19 cellular contexts compared by ENCODE assay signal in the genomic region with DNA sequence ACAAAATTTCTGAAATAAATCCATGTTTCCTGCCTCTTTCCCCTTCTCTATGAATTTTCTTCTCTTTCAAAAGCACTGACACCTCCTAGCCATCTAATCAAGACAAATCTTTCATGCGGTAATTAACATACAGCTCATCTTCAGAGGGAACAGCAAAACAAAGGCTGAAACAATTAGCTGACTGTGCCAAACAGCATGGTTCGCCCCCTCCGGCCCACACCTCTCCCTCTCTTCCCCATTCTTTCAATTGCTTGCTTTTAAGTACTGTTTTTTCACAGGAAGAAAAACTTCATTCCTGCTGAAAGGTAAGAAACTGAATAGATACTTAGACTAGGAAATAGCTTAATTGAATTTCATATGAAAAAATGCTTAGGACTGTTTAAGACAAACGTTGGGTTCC.
"Had no signal": no experiment of that assay in that cellular context is flagged by ENCODE, and none has a peak within 500 bp of the region (broad histone marks: within the 10 kb centered on the region; RNA-seq: fewer than 3 reads in every experiment).

No MANE protein-coding gene starts in this region.

- H3K36me3 ChIP-seq: brain microvascular endothelial cell, ovary, stomach had no signal

- DNase-seq: activated CD4-positive, alpha-beta T cell treated with anti-CD3 and anti-CD28 coated beads, Interleukin-2, amount 10 ng/mL, durations not matched to agents 7 days and 5 days; activated CD8-positive, alpha-beta memory T cell treated with anti-CD3 and anti-CD28 coated beads, Interleukin-2, amount 50 U/mL, for 4 hours; activated effector memory CD4-positive, alpha-beta T cell treated with Interleukin-2 at 50 U/mL for 16 hours; activated naive CD4-positive, alpha-beta T cell treated with anti-CD3 and anti-CD28 coated beads, Interleukin-2, amount 10 ng/mL, durations not matched to agents 7 days and 5 days; activated naive CD8-positive, alpha-beta T cell treated with anti-CD3 and anti-CD28 coated beads, Interleukin-2, amount 50 U/mL, for 24 hours; activated T-cell treated with anti-CD3 and anti-CD28 coated beads, Interleukin-2, amount 50 U/mL, for 4 hours; brain microvascular endothelial cell; central memory CD4-positive, alpha-beta T cell; foreskin melanocyte; glutamatergic neuron; hippocampal formation; naive thymus-derived CD4-positive, alpha-beta T cell; ovary; stimulated activated CD4-positive, alpha-beta T cell treated with anti-CD3 and anti-CD28 coated beads, Interleukin-4, amount 100 ng/mL, for 1 hour; stomach; T1000 had no signal

- H3K4me1 ChIP-seq: stomach had no signal

- H3K27ac ChIP-seq: brain microvascular endothelial cell, ovary, stomach had no signal

- ATAC-seq: activated naive CD8-positive, alpha-beta T cell treated with anti-CD3 and anti-CD28 coated beads, Interleukin-2, amount 50 U/mL, for 24 hours; activated T-cell treated with anti-CD3 and anti-CD28 coated beads, Interleukin-2, amount 50 U/mL, for 4 hours; naive thymus-derived CD4-positive, alpha-beta T cell; sciatic nerve had no signal

- H3K4me2 ChIP-seq: smooth muscle cell had no signal

- H3K4me3 ChIP-seq: ovary, smooth muscle cell, stomach had no signal

- H3K27me3 ChIP-seq: brain microvascular endothelial cell, ovary, stomach had no signal

- FAIRE-seq: colon had no signal

- H3K9me3 ChIP-seq: ovary, stomach had no signal
